ENCODE assay signal across 16 cellular contexts in genomic region chr14:104221636-104222375, GRCh38.
DNase-seq lines count a peak whose midpoint lies in the region; ATAC-seq and TF ChIP-seq lines count a peak whose summit lies in the region.
"Had no signal": no experiment of that assay in that cellular context is flagged by ENCODE, and none has a peak within 500 bp of the region (broad histone marks: within the 10 kb centered on the region; RNA-seq: fewer than 3 reads in every experiment).

No MANE protein-coding gene starts in this region.

- intact Hi-C loops in posterior cingulate gyrus (cut with DNase I) = no loop called here

- H3K36me3 Mint-ChIP-seq in chondrocyte (ENCODE audit: low read depth) = no peaks in the 10 kb centered on the region
- H3K36me3 Mint-ChIP-seq: type B pancreatic cell had no signal

- H3K27me3 Mint-ChIP-seq in chondrocyte (ENCODE audit: low read depth) = peaks cover 8% of the 10 kb centered on the region

- TF ChIP-seq CTCF in chondrocyte (IDR thresholded peaks at IDR 0.05) = no peak

- ATAC-seq in GM19328 (IDR thresholded peaks at IDR 0.05; ENCODE audit: unreplicated experiment) = no peak
- ATAC-seq in HG03469 (IDR thresholded peaks at IDR 0.05; ENCODE audit: unreplicated experiment) = no peak
- ATAC-seq: GM12878, Right ventricle myocardium inferior had no signal

- no peak overlapping the region for H3K27ac Mint-ChIP-seq in chondrocyte (ENCODE audit: unreplicated experiment)
- H3K27ac Mint-ChIP-seq: endodermal cell, type B pancreatic cell had no signal

- no peaks in the 10 kb centered on the region for H3K4me1 Mint-ChIP-seq in chondrocyte (ENCODE audit: low read depth)

- H3K4me3 Mint-ChIP-seq in chondrocyte (ENCODE audit: unreplicated experiment) = no peak overlapping the region
- H3K4me3 Mint-ChIP-seq: endodermal cell, type B pancreatic cell had no signal

- DNase-seq in NCI-H510A treated with DMSO at 0.1 percent for 48 hours (lab: John Stamatoyannopoulos, UW) = peak; percentile 36
- DNase-seq in NCI-H510A (lab: John Stamatoyannopoulos, UW) = no peak
- DNase-seq in NCI-H1694 (lab: John Stamatoyannopoulos, UW) = peak; percentile 73
- peak; percentile 92 for DNase-seq in chondrocyte (ENCODE audit: low spot score)
- DNase-seq in posterior cingulate gyrus = peak in 6 of 10 donors; percentile 3 to 80 (median 24)
- no peak for DNase-seq in NCI-H2029 (lab: John Stamatoyannopoulos, UW)
- DNase-seq: activated naive CD4-positive, alpha-beta T cell; endodermal cell; GF-D8; nucleus accumbens; stomach had no signal

- no peaks in the 10 kb centered on the region for H3K9me3 Mint-ChIP-seq in chondrocyte (ENCODE audit: low read depth)
- H3K9me3 Mint-ChIP-seq: endodermal cell, type B pancreatic cell had no signal

Comparison
In these comparisons a context has a peak if more than half of its experiments do, and no peak if none do; other contexts are left out.
1. DNase-seq: peak in NCI-H510A treated with DMSO at 0.1 percent for 48 hours (single experiment), NCI-H1694 (single experiment), chondrocyte (single experiment) and posterior cingulate gyrus (6 of 10); none in NCI-H510A (single experiment) and NCI-H2029 (single experiment).